In the genomic region with DNA sequence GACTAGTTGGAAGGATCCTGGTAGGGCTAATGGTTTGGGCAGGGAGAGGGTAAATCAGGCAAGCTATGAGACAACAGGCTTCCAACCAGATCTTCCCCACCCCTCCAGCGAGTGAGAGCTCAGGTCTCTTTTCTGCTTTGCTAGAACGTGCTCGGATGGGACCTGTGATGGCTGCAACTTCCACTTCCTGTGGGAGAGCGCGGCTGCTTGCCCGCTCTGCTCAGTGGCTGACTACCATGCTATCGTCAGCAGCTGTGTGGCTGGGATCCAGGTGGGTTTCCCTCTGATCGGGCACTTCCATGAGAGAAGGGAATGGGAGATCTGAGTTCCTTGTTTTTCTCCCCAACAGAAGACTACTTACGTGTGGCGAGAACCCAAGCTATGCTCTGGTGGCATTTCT, we compare ENCODE assay signal across 1 cellular context.
TF ChIP-seq lines count a peak whose summit lies in the region.

No MANE protein-coding gene starts in this region.

TF ChIP-seq in SK-N-SH treated with all-trans-retinoic acid at 6 μM for 48 hours, 23 proteins besides CTCF, POLR2A, EP300 and RAD21:
- no peak for TF ChIP-seq CREB5 (CRISPR knock-in tag; IDR thresholded peaks at IDR 0.05; ENCODE audit: low read depth)
- TF ChIP-seq ZFP3 (CRISPR knock-in tag; IDR thresholded peaks at IDR 0.05) = no peak
- no peak for TF ChIP-seq ZC3H10 (CRISPR knock-in tag; IDR thresholded peaks at IDR 0.05)
- no peak for TF ChIP-seq ZNF565 (CRISPR knock-in tag; conservative IDR thresholded peaks at IDR 0.05; ENCODE audit: low read depth)
- no peak for TF ChIP-seq ARNTL (CRISPR knock-in tag; IDR thresholded peaks at IDR 0.05; ENCODE audit: borderline replicate concordance, low read depth)
- TF ChIP-seq GLIS3 (CRISPR knock-in tag; IDR thresholded peaks at IDR 0.05) = no peak
- no peak for TF ChIP-seq ZNF8 (CRISPR knock-in tag; IDR thresholded peaks at IDR 0.05)
- TF ChIP-seq CSRNP3 (CRISPR knock-in tag; IDR thresholded peaks at IDR 0.05) = no peak
- TF ChIP-seq, protein P1, sequence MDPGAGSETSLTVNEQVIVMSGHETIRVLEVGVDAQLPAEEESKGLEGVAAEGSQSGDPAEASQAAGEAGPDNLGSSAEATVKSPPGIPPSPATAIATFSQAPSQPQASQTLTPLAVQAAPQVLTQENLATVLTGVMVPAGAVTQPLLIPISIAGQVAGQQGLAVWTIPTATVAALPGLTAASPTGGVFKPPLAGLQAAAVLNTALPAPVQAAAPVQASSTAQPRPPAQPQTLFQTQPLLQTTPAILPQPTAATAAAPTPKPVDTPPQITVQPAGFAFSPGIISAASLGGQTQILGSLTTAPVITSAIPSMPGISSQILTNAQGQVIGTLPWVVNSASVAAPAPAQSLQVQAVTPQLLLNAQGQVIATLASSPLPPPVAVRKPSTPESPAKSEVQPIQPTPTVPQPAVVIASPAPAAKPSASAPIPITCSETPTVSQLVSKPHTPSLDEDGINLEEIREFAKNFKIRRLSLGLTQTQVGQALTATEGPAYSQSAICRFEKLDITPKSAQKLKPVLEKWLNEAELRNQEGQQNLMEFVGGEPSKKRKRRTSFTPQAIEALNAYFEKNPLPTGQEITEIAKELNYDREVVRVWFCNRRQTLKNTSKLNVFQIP (CRISPR knock-in tag; IDR thresholded peaks at IDR 0.05; ENCODE audit: borderline replicate concordance, low read depth) = no peak
- no peak for TF ChIP-seq TCF4 (CRISPR knock-in tag; IDR thresholded peaks at IDR 0.05; ENCODE audit: borderline replicate concordance)
- no peak for TF ChIP-seq BACH2 (CRISPR knock-in tag; IDR thresholded peaks at IDR 0.05; ENCODE audit: borderline replicate concordance)
- no peak for TF ChIP-seq SNAI2 (CRISPR knock-in tag; IDR thresholded peaks at IDR 0.05)
- no peak for TF ChIP-seq RARB (CRISPR knock-in tag; IDR thresholded peaks at IDR 0.05)
- no peak for TF ChIP-seq ISL1 (CRISPR knock-in tag; IDR thresholded peaks at IDR 0.05)
- no peak for TF ChIP-seq ZNF70 (CRISPR knock-in tag; IDR thresholded peaks at IDR 0.05)
- no peak for TF ChIP-seq ZFP30 (CRISPR knock-in tag; IDR thresholded peaks at IDR 0.05)
TF ChIP-seq in SK-N-SH treated with all-trans-retinoic acid at 6 μM for 48 hours: peak in this region for 0.
